ENCODE assay signal across 10 cellular contexts in genomic region chr7:23184709-23185354, GRCh38. TPM values are rescaled to one million over a fixed set of nuclear protein-coding genes. Genes with fewer than 3 reads are reported as not detected.
A peak's percentile ranks its signal among the peaks of the same experiment; 100 is the strongest.
DNase-seq lines count a peak whose midpoint lies in the region; ATAC-seq and TF ChIP-seq lines count a peak whose summit lies in the region.
"Had no signal": no experiment of that assay in that cellular context is flagged by ENCODE, and none has a peak within 500 bp of the region (broad histone marks: within the 10 kb centered on the region; RNA-seq: fewer than 3 reads in every experiment).

No MANE protein-coding gene starts in this region.

- no peaks in the 10 kb centered on the region; a peak in 1 of 5 replicates for H3K9me3 Mint-ChIP-seq in H9
- no peaks in the 10 kb centered on the region for H3K9me3 Mint-ChIP-seq in endothelial cell (ENCODE audit: unreplicated experiment)
- H3K9me3 Mint-ChIP-seq in natural killer cell treated with Interleukin-12 subunit alpha and Interleukin-12 subunit beta and Interleukin-15 and Interleukin-18, amount 100 ng/mL, for 72 hours: no peaks in the 10 kb centered on the region
- H3K9me3 Mint-ChIP-seq: naive B cell had no signal

- H3K4me2 ChIP-seq in H9 (ENCODE audit: insufficient read depth, insufficient read length, low read length): no peak overlapping the region

- H3K9me3 ChIP-seq in H9 (ENCODE audit: control insufficient read depth, low read depth, low read length) (no peaks in the 10 kb centered on the region), psoas muscle (no peaks in the 10 kb centered on the region)

- H3K23me2 ChIP-seq in H9 (ENCODE audit: insufficient read length, low read depth, low read length, poor library complexity, severe bottlenecking): no peaks in the 10 kb centered on the region

- no peak overlapping the region for H3K14ac ChIP-seq in H9 (ENCODE audit: insufficient read depth, low read length)

- H2BK20ac ChIP-seq in H9 (ENCODE audit: low read depth, low read length, poor library complexity, severe bottlenecking): no peak overlapping the region

- H3K27ac ChIP-seq in H9 (ENCODE audit: insufficient read length, low read depth, low read length): no peak overlapping the region
- H3K27ac ChIP-seq in psoas muscle: no peak overlapping the region
- H3K27ac ChIP-seq: SK-N-MC had no signal

- H4K20me1 ChIP-seq in H9 (ENCODE audit: control insufficient read depth, insufficient read depth, insufficient read length): no peaks in the 10 kb centered on the region

- H2BK12ac ChIP-seq in H9 (ENCODE audit: insufficient read length, low read depth, low read length): no peak overlapping the region

- no peak overlapping the region for H2AFZ ChIP-seq in H9 (ENCODE audit: low read length)

- H4K91ac ChIP-seq in H9 (ENCODE audit: insufficient read length, low read depth, low read length): no peak overlapping the region

- H3K4me1 ChIP-seq in H9 (ENCODE audit: insufficient read depth, low read length): no peaks in the 10 kb centered on the region; the same call in 1 of the 2 replicates
- peaks cover 20% of the 10 kb centered on the region for H3K4me1 ChIP-seq in psoas muscle

- H2BK5ac ChIP-seq in H9 (ENCODE audit: insufficient read length, low read length): no peak overlapping the region

- no peak overlapping the region for H3K9ac ChIP-seq in H9 (ENCODE audit: extremely low read depth, insufficient read length, low read length)

- no peaks in the 10 kb centered on the region for H3K27me3 ChIP-seq in H9 (ENCODE audit: insufficient read depth, low read length)
- H3K27me3 ChIP-seq in psoas muscle (ENCODE audit: insufficient read depth in 3 of 3, low read length in 2 of 3): no peaks in the 10 kb centered on the region

- peak; percentile 50 for DNase-seq in COLO668 (lab: John Stamatoyannopoulos, UW; ENCODE audit: unreplicated experiment)
- DNase-seq in H9: no peak
- DNase-seq in OCI-M1 (lab: John Stamatoyannopoulos, UW): peak; percentile 69
- peak; percentile 64 for DNase-seq in endothelial cell (ENCODE audit: low spot score)
- DNase-seq in psoas muscle: no peak
- no peak for DNase-seq in natural killer cell treated with Interleukin-12 subunit alpha and Interleukin-12 subunit beta and Interleukin-15 and Interleukin-18, amount 100 ng/mL, for 72 hours (ENCODE audit: low spot score)
- no peak for DNase-seq in stimulated activated naive CD4-positive, alpha-beta T cell (lab: John Stamatoyannopoulos, UW)
- DNase-seq: naive B cell had no signal

- H3K4me3 Mint-ChIP-seq in H9 (no peak overlapping the region), endothelial cell (ENCODE audit: unreplicated experiment) (no peak overlapping the region)
- no peak overlapping the region for H3K4me3 Mint-ChIP-seq in natural killer cell treated with Interleukin-12 subunit alpha and Interleukin-12 subunit beta and Interleukin-15 and Interleukin-18, amount 100 ng/mL, for 72 hours

- H3K4me1 Mint-ChIP-seq in H9 (peaks cover 20 to 23% of the 10 kb centered on the region in 2 experiments), endothelial cell (ENCODE audit: unreplicated experiment) (peaks cover 20% of the 10 kb centered on the region)
- peaks cover 16 to 27% of the 10 kb centered on the region in 2 donors for H3K4me1 Mint-ChIP-seq in natural killer cell treated with Interleukin-12 subunit alpha and Interleukin-12 subunit beta and Interleukin-15 and Interleukin-18, amount 100 ng/mL, for 72 hours (ENCODE audit: low read depth in 2 of 2)

- no peak overlapping the region for H3K56ac ChIP-seq in H9 (ENCODE audit: insufficient read length, low read depth, low read length)

- TF ChIP-seq CTCF in H9 (conservative IDR thresholded peaks at IDR 0.05) (peak; percentile 32; the same call in 2 of the 3 replicates), endothelial cell (IDR thresholded peaks at IDR 0.05; ENCODE audit: unreplicated experiment) (peak; percentile 43), psoas muscle (IDR thresholded peaks at IDR 0.05) (peak; percentile 44)

- peaks cover 7% of the 10 kb centered on the region; the same call in 1 of the 2 replicates for H3K79me2 ChIP-seq in H9 (ENCODE audit: insufficient read depth, low read length)

- no peak overlapping the region for H3K4ac ChIP-seq in H9 (ENCODE audit: low read depth, low read length)

- H3K36me3 Mint-ChIP-seq in H9 (ENCODE audit: insufficient read depth in 1 of 3, low read depth in 3 of 3): peaks cover 15 to 51% (median 43%) of the 10 kb centered on the region in 3 experiments; a peak in 6 of 7 replicates
- peaks cover 6% of the 10 kb centered on the region for H3K36me3 Mint-ChIP-seq in endothelial cell (ENCODE audit: low read depth, unreplicated experiment)
- no peaks in the 10 kb centered on the region for H3K36me3 Mint-ChIP-seq in natural killer cell treated with Interleukin-12 subunit alpha and Interleukin-12 subunit beta and Interleukin-15 and Interleukin-18, amount 100 ng/mL, for 72 hours

- H3K27ac Mint-ChIP-seq in H9: no peak overlapping the region
- no peak overlapping the region for H3K27ac Mint-ChIP-seq in endothelial cell (ENCODE audit: unreplicated experiment)
- H3K27ac Mint-ChIP-seq in natural killer cell treated with Interleukin-12 subunit alpha and Interleukin-12 subunit beta and Interleukin-15 and Interleukin-18, amount 100 ng/mL, for 72 hours: peak overlapping the region in 1 of 2 donors; percentile 97

- peaks cover 3 to 44% of the 10 kb centered on the region in 2 donors for H3K36me3 ChIP-seq in psoas muscle (ENCODE audit: insufficient read depth in 1 of 2, low read depth in 1 of 2)

- no peak overlapping the region for H2BK120ac ChIP-seq in H9 (ENCODE audit: low read depth, low read length, poor library complexity, severe bottlenecking)

- no peak overlapping the region for H4K8ac ChIP-seq in H9 (replicated peaks; ENCODE audit: insufficient read length, low read depth, low read length)

- H3K23ac ChIP-seq in H9 (ENCODE audit: insufficient read length, low read depth, low read length): no peak overlapping the region

- no peak for ATAC-seq in psoas muscle
- no peak for ATAC-seq in natural killer cell treated with Interleukin-12 subunit alpha and Interleukin-12 subunit beta and Interleukin-15 and Interleukin-18, amount 100 ng/mL, for 72 hours
- ATAC-seq in GM19467 (IDR thresholded peaks at IDR 0.05; ENCODE audit: unreplicated experiment): no peak

- H3K27me3 Mint-ChIP-seq in H9 (ENCODE audit: low read depth) (no peaks in the 10 kb centered on the region), endothelial cell (ENCODE audit: unreplicated experiment) (no peaks in the 10 kb centered on the region)
- no peaks in the 10 kb centered on the region for H3K27me3 Mint-ChIP-seq in natural killer cell treated with Interleukin-12 subunit alpha and Interleukin-12 subunit beta and Interleukin-15 and Interleukin-18, amount 100 ng/mL, for 72 hours
- H3K27me3 Mint-ChIP-seq: naive B cell had no signal

- no peak overlapping the region for H3T11ph ChIP-seq in H9 (ENCODE audit: low read length)

- no peak overlapping the region for H3K18ac ChIP-seq in H9 (ENCODE audit: insufficient read length, low read depth, low read length)

- H3K79me1 ChIP-seq in H9 (ENCODE audit: insufficient read depth, low read depth, low read length, poor library complexity, severe bottlenecking): peaks cover 3% of the 10 kb centered on the region

- H4K5ac ChIP-seq in H9 (ENCODE audit: insufficient read length, low read depth, low read length): no peak overlapping the region

- H2BK15ac ChIP-seq in H9 (ENCODE audit: low read depth, low read length): no peak overlapping the region

- H3K4me3 ChIP-seq in psoas muscle: no peak overlapping the region
- H3K4me3 ChIP-seq: SK-N-MC had no signal

- intact Hi-C loops in psoas muscle (cut with DNase I): no loop called here

- WGBS in H9 (ENCODE audit: extremely low coverage, insufficient read length, low lambda C conversion rate): no CpG with 5 or more reads among the region's 4 CpGs
- WGBS in psoas muscle, 3 donors: 68 to 71% (median 68%) methylated on average over 4 of the region's 4 CpGs

- no peak overlapping the region for H2AK5ac ChIP-seq in H9 (ENCODE audit: insufficient read length, low read length)

RNA-seq across cellular contexts. Expression of gene NUP42, which starts 3.0 kb away (rescaled TPM):
- 34.9 and 36.5 TPM in 2 replicates for total RNA-seq in H9 (2021)
- 32.4 TPM for total RNA-seq in endothelial cell (ENCODE audit: unreplicated experiment)
- total RNA-seq in psoas muscle: 10 to 100 TPM; 13.9 to 18.3 (median 16.2) TPM
- 10 to 100 TPM; 12.8 to 17.4 (median 16.6) TPM for polyA plus RNA-seq in psoas muscle
- 10 to 100 TPM; 41.2 to 86.2 TPM for total RNA-seq in natural killer cell treated with Interleukin-12 subunit alpha and Interleukin-12 subunit beta and Interleukin-15 and Interleukin-18, amount 100 ng/mL, for 72 hours

Comparison
In these comparisons a context has a peak if more than half of its experiments do, and no peak if none do; other contexts are left out.
1. DNase-seq: peak in COLO668 (single experiment), OCI-M1 (single experiment) and endothelial cell (single experiment); none in H9 (single experiment), psoas muscle (0 of 2), natural killer cell treated with Interleukin-12 subunit alpha and Interleukin-12 subunit beta and Interleukin-15 and Interleukin-18, amount 100 ng/mL, for 72 hours (single experiment) and stimulated activated naive CD4-positive, alpha-beta T cell (0 of 6).
2. Peak in every context shown above with its lines, with median percentiles within 50 percentile points of each other: CTCF ChIP-seq.